1 cellular context compared by ENCODE assay signal in genomic region chr2:164613321-164613982, GRCh38.
TF ChIP-seq lines count a peak whose summit lies in the region.

No MANE protein-coding gene starts in this region.

TF ChIP-seq in HepG2, 621 proteins besides CTCF, POLR2A, EP300 and RAD21 (continues in another document):
- peak; percentile 88 for TF ChIP-seq AHDC1 (CRISPR knock-in tag; IDR thresholded peaks at IDR 0.05; ENCODE audit: borderline replicate concordance)
- no peak for TF ChIP-seq IRF9 (CRISPR knock-in tag; IDR thresholded peaks at IDR 0.05; ENCODE audit: borderline replicate concordance)
- peak; percentile 40; the same call in 1 of the 2 replicates for TF ChIP-seq FOXA3 (CRISPR knock-in tag; IDR thresholded peaks at IDR 0.05)
- TF ChIP-seq ZBTB39 (CRISPR knock-in tag; IDR thresholded peaks at IDR 0.05), result no peak
- no peak for TF ChIP-seq ZNF547 (CRISPR knock-in tag; IDR thresholded peaks at IDR 0.05)
- peak; percentile 48; the same call in 1 of the 2 replicates for TF ChIP-seq CREM (IDR thresholded peaks at IDR 0.05)
- no peak for TF ChIP-seq CREM (CRISPR knock-in tag; IDR thresholded peaks at IDR 0.05)
- TF ChIP-seq ZNF629 (CRISPR knock-in tag; conservative IDR thresholded peaks at IDR 0.05), result no peak
- TF ChIP-seq SIN3B (IDR thresholded peaks at IDR 0.05; ENCODE audit: low read length), result no peak
- TF ChIP-seq CBX2 (IDR thresholded peaks at IDR 0.05; ENCODE audit: low read depth, low read length), result no peak
- no peak for TF ChIP-seq CBX2 (CRISPR knock-in tag; IDR thresholded peaks at IDR 0.05; ENCODE audit: low read depth)
- TF ChIP-seq MZF1 (CRISPR knock-in tag; IDR thresholded peaks at IDR 0.05; ENCODE audit: borderline replicate concordance), result no peak
- TF ChIP-seq ZMYM4 (CRISPR knock-in tag; IDR thresholded peaks at IDR 0.05), result peak; percentile 85
- no peak for TF ChIP-seq ZFP37 (CRISPR knock-in tag; IDR thresholded peaks at IDR 0.05; ENCODE audit: borderline replicate concordance)
- TF ChIP-seq, protein P1, sequence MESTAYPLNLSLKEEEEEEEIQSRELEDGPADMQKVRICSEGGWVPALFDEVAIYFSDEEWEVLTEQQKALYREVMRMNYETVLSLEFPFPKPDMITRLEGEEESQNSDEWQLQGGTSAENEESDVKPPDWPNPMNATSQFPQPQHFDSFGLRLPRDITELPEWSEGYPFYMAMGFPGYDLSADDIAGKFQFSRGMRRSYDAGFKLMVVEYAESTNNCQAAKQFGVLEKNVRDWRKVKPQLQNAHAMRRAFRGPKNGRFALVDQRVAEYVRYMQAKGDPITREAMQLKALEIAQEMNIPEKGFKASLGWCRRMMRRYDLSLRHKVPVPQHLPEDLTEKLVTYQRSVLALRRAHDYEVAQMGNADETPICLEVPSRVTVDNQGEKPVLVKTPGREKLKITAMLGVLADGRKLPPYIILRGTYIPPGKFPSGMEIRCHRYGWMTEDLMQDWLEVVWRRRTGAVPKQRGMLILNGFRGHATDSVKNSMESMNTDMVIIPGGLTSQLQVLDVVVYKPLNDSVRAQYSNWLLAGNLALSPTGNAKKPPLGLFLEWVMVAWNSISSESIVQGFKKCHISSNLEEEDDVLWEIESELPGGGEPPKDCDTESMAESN (CRISPR knock-in tag; conservative IDR thresholded peaks at IDR 0.05), result no peak
- no peak for TF ChIP-seq CHD4 (IDR thresholded peaks at IDR 0.05; ENCODE audit: borderline replicate concordance, low read length)
- TF ChIP-seq RARA (CRISPR knock-in tag; IDR thresholded peaks at IDR 0.05), result peak; percentile 73
- TF ChIP-seq SMYD3 (CRISPR knock-in tag; IDR thresholded peaks at IDR 0.05), result no peak
- no peak for TF ChIP-seq ZNF251 (CRISPR knock-in tag; IDR thresholded peaks at IDR 0.05)
- TF ChIP-seq PHF21A (CRISPR knock-in tag; IDR thresholded peaks at IDR 0.05), result 0 out of 2 replicates have a peak, but pooled peaks have one; percentile 24
- TF ChIP-seq ZNF619 (CRISPR knock-in tag; IDR thresholded peaks at IDR 0.05), result no peak
- peak; percentile 40; the same call in 1 of the 2 replicates for TF ChIP-seq GATAD2A (CRISPR knock-in tag; IDR thresholded peaks at IDR 0.05)
- TF ChIP-seq ZEB1 (IDR thresholded peaks at IDR 0.05; ENCODE audit: insufficient replicate concordance, low read depth), result peak; percentile 90
- peak; percentile 70 for TF ChIP-seq HDAC1 (CRISPR knock-in tag; IDR thresholded peaks at IDR 0.05)
- no peak for TF ChIP-seq ZMAT5 (CRISPR knock-in tag; IDR thresholded peaks at IDR 0.05; ENCODE audit: borderline replicate concordance, low read depth)
- no peak; the same call in 1 of the 2 replicates for TF ChIP-seq RXRA (CRISPR knock-in tag; IDR thresholded peaks at IDR 0.05)
- no peak for TF ChIP-seq ZNF747 (CRISPR knock-in tag; IDR thresholded peaks at IDR 0.05; ENCODE audit: borderline replicate concordance)
- TF ChIP-seq ZNF331 (CRISPR knock-in tag; IDR thresholded peaks at IDR 0.05), result peak; percentile 22; the same call in 1 of the 2 replicates
- no peak for TF ChIP-seq ZNF180 (CRISPR knock-in tag; IDR thresholded peaks at IDR 0.05; ENCODE audit: borderline replicate concordance, low read depth)
- TF ChIP-seq, protein P2, sequence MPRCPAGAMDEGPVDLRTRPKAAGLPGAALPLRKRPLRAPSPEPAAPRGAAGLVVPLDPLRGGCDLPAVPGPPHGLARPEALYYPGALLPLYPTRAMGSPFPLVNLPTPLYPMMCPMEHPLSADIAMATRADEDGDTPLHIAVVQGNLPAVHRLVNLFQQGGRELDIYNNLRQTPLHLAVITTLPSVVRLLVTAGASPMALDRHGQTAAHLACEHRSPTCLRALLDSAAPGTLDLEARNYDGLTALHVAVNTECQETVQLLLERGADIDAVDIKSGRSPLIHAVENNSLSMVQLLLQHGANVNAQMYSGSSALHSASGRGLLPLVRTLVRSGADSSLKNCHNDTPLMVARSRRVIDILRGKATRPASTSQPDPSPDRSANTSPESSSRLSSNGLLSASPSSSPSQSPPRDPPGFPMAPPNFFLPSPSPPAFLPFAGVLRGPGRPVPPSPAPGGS (CRISPR knock-in tag; IDR thresholded peaks at IDR 0.05), result no peak
- TF ChIP-seq, protein P3, sequence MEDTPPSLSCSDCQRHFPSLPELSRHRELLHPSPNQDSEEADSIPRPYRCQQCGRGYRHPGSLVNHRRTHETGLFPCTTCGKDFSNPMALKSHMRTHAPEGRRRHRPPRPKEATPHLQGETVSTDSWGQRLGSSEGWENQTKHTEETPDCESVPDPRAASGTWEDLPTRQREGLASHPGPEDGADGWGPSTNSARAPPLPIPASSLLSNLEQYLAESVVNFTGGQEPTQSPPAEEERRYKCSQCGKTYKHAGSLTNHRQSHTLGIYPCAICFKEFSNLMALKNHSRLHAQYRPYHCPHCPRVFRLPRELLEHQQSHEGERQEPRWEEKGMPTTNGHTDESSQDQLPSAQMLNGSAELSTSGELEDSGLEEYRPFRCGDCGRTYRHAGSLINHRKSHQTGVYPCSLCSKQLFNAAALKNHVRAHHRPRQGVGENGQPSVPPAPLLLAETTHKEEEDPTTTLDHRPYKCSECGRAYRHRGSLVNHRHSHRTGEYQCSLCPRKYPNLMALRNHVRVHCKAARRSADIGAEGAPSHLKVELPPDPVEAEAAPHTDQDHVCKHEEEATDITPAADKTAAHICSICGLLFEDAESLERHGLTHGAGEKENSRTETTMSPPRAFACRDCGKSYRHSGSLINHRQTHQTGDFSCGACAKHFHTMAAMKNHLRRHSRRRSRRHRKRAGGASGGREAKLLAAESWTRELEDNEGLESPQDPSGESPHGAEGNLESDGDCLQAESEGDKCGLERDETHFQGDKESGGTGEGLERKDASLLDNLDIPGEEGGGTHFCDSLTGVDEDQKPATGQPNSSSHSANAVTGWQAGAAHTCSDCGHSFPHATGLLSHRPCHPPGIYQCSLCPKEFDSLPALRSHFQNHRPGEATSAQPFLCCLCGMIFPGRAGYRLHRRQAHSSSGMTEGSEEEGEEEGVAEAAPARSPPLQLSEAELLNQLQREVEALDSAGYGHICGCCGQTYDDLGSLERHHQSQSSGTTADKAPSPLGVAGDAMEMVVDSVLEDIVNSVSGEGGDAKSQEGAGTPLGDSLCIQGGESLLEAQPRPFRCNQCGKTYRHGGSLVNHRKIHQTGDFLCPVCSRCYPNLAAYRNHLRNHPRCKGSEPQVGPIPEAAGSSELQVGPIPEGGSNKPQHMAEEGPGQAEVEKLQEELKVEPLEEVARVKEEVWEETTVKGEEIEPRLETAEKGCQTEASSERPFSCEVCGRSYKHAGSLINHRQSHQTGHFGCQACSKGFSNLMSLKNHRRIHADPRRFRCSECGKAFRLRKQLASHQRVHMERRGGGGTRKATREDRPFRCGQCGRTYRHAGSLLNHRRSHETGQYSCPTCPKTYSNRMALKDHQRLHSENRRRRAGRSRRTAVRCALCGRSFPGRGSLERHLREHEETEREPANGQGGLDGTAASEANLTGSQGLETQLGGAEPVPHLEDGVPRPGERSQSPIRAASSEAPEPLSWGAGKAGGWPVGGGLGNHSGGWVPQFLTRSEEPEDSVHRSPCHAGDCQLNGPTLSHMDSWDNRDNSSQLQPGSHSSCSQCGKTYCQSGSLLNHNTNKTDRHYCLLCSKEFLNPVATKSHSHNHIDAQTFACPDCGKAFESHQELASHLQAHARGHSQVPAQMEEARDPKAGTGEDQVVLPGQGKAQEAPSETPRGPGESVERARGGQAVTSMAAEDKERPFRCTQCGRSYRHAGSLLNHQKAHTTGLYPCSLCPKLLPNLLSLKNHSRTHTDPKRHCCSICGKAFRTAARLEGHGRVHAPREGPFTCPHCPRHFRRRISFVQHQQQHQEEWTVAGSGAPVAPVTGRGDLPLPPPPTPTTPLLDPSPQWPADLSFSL (CRISPR knock-in tag; IDR thresholded peaks at IDR 0.05), result no peak
- no peak for TF ChIP-seq DMTF1 (CRISPR knock-in tag; IDR thresholded peaks at IDR 0.05)
- TF ChIP-seq RBM22 (optimal IDR thresholded peaks at IDR 0.05; ENCODE audit: low read length), result no peak
- TF ChIP-seq, protein P4, sequence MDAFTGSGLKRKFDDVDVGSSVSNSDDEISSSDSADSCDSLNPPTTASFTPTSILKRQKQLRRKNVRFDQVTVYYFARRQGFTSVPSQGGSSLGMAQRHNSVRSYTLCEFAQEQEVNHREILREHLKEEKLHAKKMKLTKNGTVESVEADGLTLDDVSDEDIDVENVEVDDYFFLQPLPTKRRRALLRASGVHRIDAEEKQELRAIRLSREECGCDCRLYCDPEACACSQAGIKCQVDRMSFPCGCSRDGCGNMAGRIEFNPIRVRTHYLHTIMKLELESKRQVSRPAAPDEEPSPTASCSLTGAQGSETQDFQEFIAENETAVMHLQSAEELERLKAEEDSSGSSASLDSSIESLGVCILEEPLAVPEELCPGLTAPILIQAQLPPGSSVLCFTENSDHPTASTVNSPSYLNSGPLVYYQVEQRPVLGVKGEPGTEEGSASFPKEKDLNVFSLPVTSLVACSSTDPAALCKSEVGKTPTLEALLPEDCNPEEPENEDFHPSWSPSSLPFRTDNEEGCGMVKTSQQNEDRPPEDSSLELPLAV (CRISPR knock-in tag; conservative IDR thresholded peaks at IDR 0.05; ENCODE audit: low read depth), result no peak
- no peak for TF ChIP-seq MLLT10 (CRISPR knock-in tag; IDR thresholded peaks at IDR 0.05)
- TF ChIP-seq WIZ (CRISPR knock-in tag; IDR thresholded peaks at IDR 0.05), result no peak
- TF ChIP-seq HHEX (CRISPR knock-in tag; IDR thresholded peaks at IDR 0.05), result no peak
- TF ChIP-seq LCORL (IDR thresholded peaks at IDR 0.05), result no peak; the same call in 1 of the 2 replicates
- TF ChIP-seq LCORL (CRISPR knock-in tag; IDR thresholded peaks at IDR 0.05), result peak; percentile 77
